Comparison of ENCODE assay signal across 8 cellular contexts in the genomic region with DNA sequence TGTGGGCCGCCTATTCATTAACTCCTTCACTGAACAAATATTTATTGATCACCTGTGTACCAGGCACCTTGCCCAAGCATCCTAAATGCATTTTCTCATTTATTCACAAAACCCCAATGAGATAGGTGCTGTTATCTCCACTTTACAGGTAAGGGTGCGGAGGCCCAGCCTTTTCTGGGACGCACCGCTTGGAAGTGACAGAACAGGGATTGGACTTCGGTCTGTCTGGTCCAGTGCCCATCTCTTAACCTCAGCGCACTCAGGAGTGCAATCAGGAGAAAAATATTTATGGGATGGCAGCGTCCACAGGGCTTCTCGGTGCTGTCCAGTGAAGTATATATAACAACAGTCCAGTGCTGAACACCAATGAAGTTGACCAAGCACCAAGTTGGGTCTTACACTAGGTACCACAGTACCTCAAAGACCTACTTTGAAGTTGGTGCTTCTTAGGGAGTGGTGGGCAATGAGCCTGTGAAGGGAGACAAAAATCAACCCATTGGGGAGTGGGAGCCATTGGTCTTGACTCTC. TPM values are rescaled to one million over a fixed set of nuclear protein-coding genes. Genes with fewer than 3 reads are reported as not detected.
A peak's percentile ranks its signal among the peaks of the same experiment; 100 is the strongest.
DNase-seq lines count a peak whose midpoint lies in the region; ATAC-seq and TF ChIP-seq lines count a peak whose summit lies in the region.

No MANE protein-coding gene starts in this region.

- DNase-seq in BJ (ENCODE audit: low read depth) (no peak), NB4 (ENCODE audit: low read depth) (no peak), NCI-H2196 (lab: John Stamatoyannopoulos, UW; ENCODE audit: unreplicated experiment) (no peak), GM10248 (ENCODE audit: extremely low spot score) (no peak), NAMALWA (ENCODE audit: low spot score) (no peak)
- DNase-seq in effector memory CD8-positive, alpha-beta T cell: no peak
- no peak for DNase-seq in stimulated activated naive CD4-positive, alpha-beta T cell treated with Interleukin-2 at 50 U/mL for 16 hours (lab: John Stamatoyannopoulos, UW)

- ATAC-seq in effector memory CD8-positive, alpha-beta T cell (replicated peaks): no peak

- H3K9me3 Mint-ChIP-seq in effector memory CD8-positive, alpha-beta T cell: no peaks in the 10 kb centered on the region
- H3K9me3 Mint-ChIP-seq in nephron: no peaks in the 10 kb centered on the region

- TF ChIP-seq POLR2A in NB4 (IDR thresholded peaks at IDR 0.05; ENCODE audit: extremely low read depth, insufficient read length): no peak

- no peak for TF ChIP-seq CTCF in BJ (IDR thresholded peaks at IDR 0.05; ENCODE audit: insufficient read depth, low read depth, low read length)
- no peak for TF ChIP-seq CTCF in NB4 (IDR thresholded peaks at IDR 0.05; ENCODE audit: low read depth, low read length)
- no peak for TF ChIP-seq CTCF in nephron (IDR thresholded peaks at IDR 0.05; ENCODE audit: unreplicated experiment in 3 of 3)
- no peak for TF ChIP-seq CTCF in GM10248 (IDR thresholded peaks at IDR 0.05; ENCODE audit: control extremely low read depth, extremely low read depth, low read depth, missing control alignments)

- peak overlapping the region; percentile 75 for H3K4me3 ChIP-seq in BJ (ENCODE audit: low read depth, low read length)
- peak overlapping the region; percentile 67 for H3K4me3 ChIP-seq in NB4 (ENCODE audit: low read depth, low read length)

- CTCF ChIA-PET in BJ (lab: Yijun Ruan, JAX): no interaction called here
- CTCF ChIA-PET in GM10248 (lab: Yijun Ruan, JAX): interaction anchor here (1.6 to 1.7 kb wide), 2 partner anchors 10 to 151 kb away, joined by 4 to 5 read pairs; a partner anchor contains a TSS

- no peaks in the 10 kb centered on the region for H3K27me3 ChIP-seq in BJ (ENCODE audit: control insufficient read depth, insufficient read depth, low read length)

- H3K36me3 ChIP-seq in BJ (ENCODE audit: control insufficient read depth, insufficient read depth, low read length): no peaks in the 10 kb centered on the region

- no peaks in the 10 kb centered on the region for H3K27me3 Mint-ChIP-seq in effector memory CD8-positive, alpha-beta T cell
- H3K27me3 Mint-ChIP-seq in nephron (ENCODE audit: low read depth): no peaks in the 10 kb centered on the region

- H3K27ac Mint-ChIP-seq in effector memory CD8-positive, alpha-beta T cell: no peak overlapping the region
- peak overlapping the region in 1 of 3 experiments; percentile 69 for H3K27ac Mint-ChIP-seq in nephron

- POLR2A ChIA-PET in BJ (lab: Charles Lee) (no interaction called here), GM10248 (lab: Yijun Ruan, JAX) (interaction anchor here (1.0 kb wide), 1 partner anchor 151 kb away, joined by 3 read pairs; a partner anchor contains a TSS)

- H3K4me3 Mint-ChIP-seq in effector memory CD8-positive, alpha-beta T cell: peak overlapping the region; percentile 85 to 86
- H3K4me3 Mint-ChIP-seq in nephron: peak overlapping the region; percentile 93 to 97 (median 95)

- peaks cover 6 to 8% of the 10 kb centered on the region in 2 donors for H3K4me1 Mint-ChIP-seq in effector memory CD8-positive, alpha-beta T cell (ENCODE audit: low read depth in 2 of 2)
- peaks cover 12% of the 10 kb centered on the region for H3K4me1 Mint-ChIP-seq in nephron

- H3K36me3 Mint-ChIP-seq in effector memory CD8-positive, alpha-beta T cell (ENCODE audit: insufficient read depth): no peaks in the 10 kb centered on the region
- peaks cover 8% of the 10 kb centered on the region for H3K36me3 Mint-ChIP-seq in nephron (ENCODE audit: low read depth)

RNA-seq across cellular contexts. Expression of a gene that starts 18.9 kb away (rescaled TPM):
- polyA plus RNA-seq in BJ (2011; rRNA removed): 2.1 and 2.2 TPM in 2 replicates
- polyA minus RNA-seq in BJ (2011; rRNA and poly(A)+ RNA removed): 1.5 and 1.7 TPM in 2 replicates
